ENCODE assay signal across 1 cellular context in the genomic region with DNA sequence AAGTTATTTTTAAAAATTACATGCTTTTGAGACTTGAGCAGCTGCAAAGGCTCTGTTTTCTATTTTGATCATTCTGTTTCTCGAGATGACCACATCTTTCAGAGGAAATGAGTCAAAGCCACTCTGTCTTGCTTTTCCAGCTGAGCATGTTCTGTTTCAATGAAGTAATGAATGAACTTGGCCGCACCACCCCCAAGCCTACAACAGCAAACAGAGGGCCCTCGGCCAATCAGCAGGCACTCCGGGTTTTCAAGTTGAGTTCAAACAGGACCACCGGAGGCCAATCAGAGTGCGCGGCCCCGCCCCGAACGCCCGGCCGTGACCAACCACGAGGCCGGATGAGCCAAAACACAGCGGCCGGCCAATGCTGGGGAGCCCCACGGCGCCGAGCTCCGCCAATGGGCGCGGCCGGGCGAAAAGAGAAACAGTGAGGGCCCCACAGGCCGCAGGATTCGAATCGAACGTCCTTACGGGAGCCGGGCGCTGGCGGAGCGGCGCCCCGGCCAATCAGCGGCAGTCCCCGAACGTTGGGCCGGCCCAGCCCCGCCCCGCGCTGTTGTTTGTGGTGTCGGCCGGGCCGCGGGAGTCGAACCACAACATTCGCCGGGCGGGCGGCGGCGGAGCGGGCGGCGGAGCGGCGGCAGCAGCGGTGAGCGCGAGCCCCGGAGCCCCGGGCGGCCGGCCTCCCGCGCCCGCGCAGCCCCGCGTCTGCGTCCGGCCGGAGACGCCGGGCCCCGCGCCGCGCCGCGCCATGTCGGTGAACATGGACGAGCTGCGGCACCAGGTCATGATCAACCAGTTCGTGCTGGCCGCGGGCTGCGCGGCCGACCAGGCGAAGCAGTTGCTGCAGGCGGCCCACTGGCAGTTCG.
A peak's percentile ranks its signal among the peaks of the same experiment; 100 is the strongest.
TF ChIP-seq lines count a peak whose summit lies in the region.

A gene (plus strand): TSS at position 594 of the 869 bp plus-strand sequence. CDS start 158 bp downstream, at position 752.

TF ChIP-seq in GM12878, 131 proteins besides CTCF, POLR2A, EP300 and RAD21 (continued from another document and continues in another):
- TF ChIP-seq, protein P1, sequence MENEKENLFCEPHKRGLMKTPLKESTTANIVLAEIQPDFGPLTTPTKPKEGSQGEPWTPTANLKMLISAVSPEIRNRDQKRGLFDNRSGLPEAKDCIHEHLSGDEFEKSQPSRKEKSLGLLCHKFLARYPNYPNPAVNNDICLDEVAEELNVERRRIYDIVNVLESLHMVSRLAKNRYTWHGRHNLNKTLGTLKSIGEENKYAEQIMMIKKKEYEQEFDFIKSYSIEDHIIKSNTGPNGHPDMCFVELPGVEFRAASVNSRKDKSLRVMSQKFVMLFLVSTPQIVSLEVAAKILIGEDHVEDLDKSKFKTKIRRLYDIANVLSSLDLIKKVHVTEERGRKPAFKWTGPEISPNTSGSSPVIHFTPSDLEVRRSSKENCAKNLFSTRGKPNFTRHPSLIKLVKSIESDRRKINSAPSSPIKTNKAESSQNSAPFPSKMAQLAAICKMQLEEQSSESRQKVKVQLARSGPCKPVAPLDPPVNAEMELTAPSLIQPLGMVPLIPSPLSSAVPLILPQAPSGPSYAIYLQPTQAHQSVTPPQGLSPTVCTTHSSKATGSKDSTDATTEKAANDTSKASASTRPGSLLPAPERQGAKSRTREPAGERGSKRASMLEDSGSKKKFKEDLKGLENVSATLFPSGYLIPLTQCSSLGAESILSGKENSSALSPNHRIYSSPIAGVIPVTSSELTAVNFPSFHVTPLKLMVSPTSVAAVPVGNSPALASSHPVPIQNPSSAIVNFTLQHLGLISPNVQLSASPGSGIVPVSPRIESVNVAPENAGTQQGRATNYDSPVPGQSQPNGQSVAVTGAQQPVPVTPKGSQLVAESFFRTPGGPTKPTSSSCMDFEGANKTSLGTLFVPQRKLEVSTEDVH (IDR thresholded peaks at IDR 0.05; ENCODE audit: low read depth, partially characterized antibody) = peak; percentile 64
- no peak for TF ChIP-seq MYB (IDR thresholded peaks at IDR 0.05; ENCODE audit: borderline replicate concordance, low read depth, low read length)
- no peak for TF ChIP-seq ZNF384 (IDR thresholded peaks at IDR 0.05; ENCODE audit: borderline replicate concordance, low read depth, low read length)
- no peak for TF ChIP-seq KDM1A (IDR thresholded peaks at IDR 0.05; ENCODE audit: borderline replicate concordance)
- no peak for TF ChIP-seq ZNF622 (IDR thresholded peaks at IDR 0.05)
- TF ChIP-seq POU2F2 (IDR thresholded peaks at IDR 0.05; ENCODE audit: borderline replicate concordance, low read depth, low read length) = no peak; the same call in 2 of the 3 replicates
- TF ChIP-seq, protein P2, sequence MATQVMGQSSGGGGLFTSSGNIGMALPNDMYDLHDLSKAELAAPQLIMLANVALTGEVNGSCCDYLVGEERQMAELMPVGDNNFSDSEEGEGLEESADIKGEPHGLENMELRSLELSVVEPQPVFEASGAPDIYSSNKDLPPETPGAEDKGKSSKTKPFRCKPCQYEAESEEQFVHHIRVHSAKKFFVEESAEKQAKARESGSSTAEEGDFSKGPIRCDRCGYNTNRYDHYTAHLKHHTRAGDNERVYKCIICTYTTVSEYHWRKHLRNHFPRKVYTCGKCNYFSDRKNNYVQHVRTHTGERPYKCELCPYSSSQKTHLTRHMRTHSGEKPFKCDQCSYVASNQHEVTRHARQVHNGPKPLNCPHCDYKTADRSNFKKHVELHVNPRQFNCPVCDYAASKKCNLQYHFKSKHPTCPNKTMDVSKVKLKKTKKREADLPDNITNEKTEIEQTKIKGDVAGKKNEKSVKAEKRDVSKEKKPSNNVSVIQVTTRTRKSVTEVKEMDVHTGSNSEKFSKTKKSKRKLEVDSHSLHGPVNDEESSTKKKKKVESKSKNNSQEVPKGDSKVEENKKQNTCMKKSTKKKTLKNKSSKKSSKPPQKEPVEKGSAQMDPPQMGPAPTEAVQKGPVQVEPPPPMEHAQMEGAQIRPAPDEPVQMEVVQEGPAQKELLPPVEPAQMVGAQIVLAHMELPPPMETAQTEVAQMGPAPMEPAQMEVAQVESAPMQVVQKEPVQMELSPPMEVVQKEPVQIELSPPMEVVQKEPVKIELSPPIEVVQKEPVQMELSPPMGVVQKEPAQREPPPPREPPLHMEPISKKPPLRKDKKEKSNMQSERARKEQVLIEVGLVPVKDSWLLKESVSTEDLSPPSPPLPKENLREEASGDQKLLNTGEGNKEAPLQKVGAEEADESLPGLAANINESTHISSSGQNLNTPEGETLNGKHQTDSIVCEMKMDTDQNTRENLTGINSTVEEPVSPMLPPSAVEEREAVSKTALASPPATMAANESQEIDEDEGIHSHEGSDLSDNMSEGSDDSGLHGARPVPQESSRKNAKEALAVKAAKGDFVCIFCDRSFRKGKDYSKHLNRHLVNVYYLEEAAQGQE (IDR thresholded peaks at IDR 0.05; ENCODE audit: low read depth, low read length) = no peak
- TF ChIP-seq ZBED1 (IDR thresholded peaks at IDR 0.05; ENCODE audit: borderline replicate concordance) = peak; percentile 94; the same call in 1 of the 2 replicates
- no peak for TF ChIP-seq HDAC6 (IDR thresholded peaks at IDR 0.05; ENCODE audit: unreplicated experiment)
- TF ChIP-seq NFXL1 (IDR thresholded peaks at IDR 0.05; ENCODE audit: borderline replicate concordance) = no peak
- no peak for TF ChIP-seq SUZ12 (IDR thresholded peaks at IDR 0.05; ENCODE audit: unreplicated experiment)
- TF ChIP-seq MXI1 (IDR thresholded peaks at IDR 0.05; ENCODE audit: low read depth, low read length) = peak; percentile 92
- TF ChIP-seq, protein P3, sequence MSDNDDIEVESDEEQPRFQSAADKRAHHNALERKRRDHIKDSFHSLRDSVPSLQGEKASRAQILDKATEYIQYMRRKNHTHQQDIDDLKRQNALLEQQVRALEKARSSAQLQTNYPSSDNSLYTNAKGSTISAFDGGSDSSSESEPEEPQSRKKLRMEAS (IDR thresholded peaks at IDR 0.05; ENCODE audit: low read depth, low read length) = peak; percentile 37
- TF ChIP-seq, protein P4, sequence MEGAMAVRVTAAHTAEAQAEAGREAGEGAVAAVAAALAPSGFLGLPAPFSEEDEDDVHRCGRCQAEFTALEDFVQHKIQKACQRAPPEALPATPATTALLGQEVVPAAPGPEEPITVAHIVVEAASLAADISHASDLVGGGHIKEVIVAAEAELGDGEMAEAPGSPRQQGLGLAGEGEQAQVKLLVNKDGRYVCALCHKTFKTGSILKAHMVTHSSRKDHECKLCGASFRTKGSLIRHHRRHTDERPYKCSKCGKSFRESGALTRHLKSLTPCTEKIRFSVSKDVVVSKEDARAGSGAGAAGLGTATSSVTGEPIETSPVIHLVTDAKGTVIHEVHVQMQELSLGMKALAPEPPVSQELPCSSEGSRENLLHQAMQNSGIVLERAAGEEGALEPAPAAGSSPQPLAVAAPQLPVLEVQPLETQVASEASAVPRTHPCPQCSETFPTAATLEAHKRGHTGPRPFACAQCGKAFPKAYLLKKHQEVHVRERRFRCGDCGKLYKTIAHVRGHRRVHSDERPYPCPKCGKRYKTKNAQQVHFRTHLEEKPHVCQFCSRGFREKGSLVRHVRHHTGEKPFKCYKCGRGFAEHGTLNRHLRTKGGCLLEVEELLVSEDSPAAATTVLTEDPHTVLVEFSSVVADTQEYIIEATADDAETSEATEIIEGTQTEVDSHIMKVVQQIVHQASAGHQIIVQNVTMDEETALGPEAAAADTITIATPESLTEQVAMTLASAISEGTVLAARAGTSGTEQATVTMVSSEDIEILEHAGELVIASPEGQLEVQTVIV (IDR thresholded peaks at IDR 0.05; ENCODE audit: borderline replicate concordance, partially characterized antibody) = no peak
- peak; percentile 89 for TF ChIP-seq DPF2 (IDR thresholded peaks at IDR 0.05)
- TF ChIP-seq HDAC2 (IDR thresholded peaks at IDR 0.05) = no peak
- TF ChIP-seq JUND (IDR thresholded peaks at IDR 0.05; ENCODE audit: low read depth, low read length) = peak; percentile 93
- TF ChIP-seq PML (IDR thresholded peaks at IDR 0.05; ENCODE audit: low read length) = no peak
- TF ChIP-seq, protein P5, sequence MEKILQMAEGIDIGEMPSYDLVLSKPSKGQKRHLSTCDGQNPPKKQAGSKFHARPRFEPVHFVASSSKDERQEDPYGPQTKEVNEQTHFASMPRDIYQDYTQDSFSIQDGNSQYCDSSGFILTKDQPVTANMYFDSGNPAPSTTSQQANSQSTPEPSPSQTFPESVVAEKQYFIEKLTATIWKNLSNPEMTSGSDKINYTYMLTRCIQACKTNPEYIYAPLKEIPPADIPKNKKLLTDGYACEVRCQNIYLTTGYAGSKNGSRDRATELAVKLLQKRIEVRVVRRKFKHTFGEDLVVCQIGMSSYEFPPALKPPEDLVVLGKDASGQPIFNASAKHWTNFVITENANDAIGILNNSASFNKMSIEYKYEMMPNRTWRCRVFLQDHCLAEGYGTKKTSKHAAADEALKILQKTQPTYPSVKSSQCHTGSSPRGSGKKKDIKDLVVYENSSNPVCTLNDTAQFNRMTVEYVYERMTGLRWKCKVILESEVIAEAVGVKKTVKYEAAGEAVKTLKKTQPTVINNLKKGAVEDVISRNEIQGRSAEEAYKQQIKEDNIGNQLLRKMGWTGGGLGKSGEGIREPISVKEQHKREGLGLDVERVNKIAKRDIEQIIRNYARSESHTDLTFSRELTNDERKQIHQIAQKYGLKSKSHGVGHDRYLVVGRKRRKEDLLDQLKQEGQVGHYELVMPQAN (conservative IDR thresholded peaks at IDR 0.05) = 0 out of 2 replicates have a peak, but pooled peaks have one; percentile 14
- no peak for TF ChIP-seq CBX5 (IDR thresholded peaks at IDR 0.05; ENCODE audit: low read depth)
- peak; percentile 100 for TF ChIP-seq ZNF24 (IDR thresholded peaks at IDR 0.05)
- TF ChIP-seq, protein P6, sequence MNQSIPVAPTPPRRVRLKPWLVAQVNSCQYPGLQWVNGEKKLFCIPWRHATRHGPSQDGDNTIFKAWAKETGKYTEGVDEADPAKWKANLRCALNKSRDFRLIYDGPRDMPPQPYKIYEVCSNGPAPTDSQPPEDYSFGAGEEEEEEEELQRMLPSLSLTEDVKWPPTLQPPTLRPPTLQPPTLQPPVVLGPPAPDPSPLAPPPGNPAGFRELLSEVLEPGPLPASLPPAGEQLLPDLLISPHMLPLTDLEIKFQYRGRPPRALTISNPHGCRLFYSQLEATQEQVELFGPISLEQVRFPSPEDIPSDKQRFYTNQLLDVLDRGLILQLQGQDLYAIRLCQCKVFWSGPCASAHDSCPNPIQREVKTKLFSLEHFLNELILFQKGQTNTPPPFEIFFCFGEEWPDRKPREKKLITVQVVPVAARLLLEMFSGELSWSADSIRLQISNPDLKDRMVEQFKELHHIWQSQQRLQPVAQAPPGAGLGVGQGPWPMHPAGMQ (IDR thresholded peaks at IDR 0.05; ENCODE audit: borderline replicate concordance) = no peak; the same call in 1 of the 2 replicates
- TF ChIP-seq, protein P7, sequence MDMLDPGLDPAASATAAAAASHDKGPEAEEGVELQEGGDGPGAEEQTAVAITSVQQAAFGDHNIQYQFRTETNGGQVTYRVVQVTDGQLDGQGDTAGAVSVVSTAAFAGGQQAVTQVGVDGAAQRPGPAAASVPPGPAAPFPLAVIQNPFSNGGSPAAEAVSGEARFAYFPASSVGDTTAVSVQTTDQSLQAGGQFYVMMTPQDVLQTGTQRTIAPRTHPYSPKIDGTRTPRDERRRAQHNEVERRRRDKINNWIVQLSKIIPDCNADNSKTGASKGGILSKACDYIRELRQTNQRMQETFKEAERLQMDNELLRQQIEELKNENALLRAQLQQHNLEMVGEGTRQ (IDR thresholded peaks at IDR 0.05; ENCODE audit: borderline replicate concordance, low read depth, low read length) = no peak
- TF ChIP-seq TCF12 (IDR thresholded peaks at IDR 0.05; ENCODE audit: low read depth, low read length) = peak; percentile 99
- TF ChIP-seq, protein P8, sequence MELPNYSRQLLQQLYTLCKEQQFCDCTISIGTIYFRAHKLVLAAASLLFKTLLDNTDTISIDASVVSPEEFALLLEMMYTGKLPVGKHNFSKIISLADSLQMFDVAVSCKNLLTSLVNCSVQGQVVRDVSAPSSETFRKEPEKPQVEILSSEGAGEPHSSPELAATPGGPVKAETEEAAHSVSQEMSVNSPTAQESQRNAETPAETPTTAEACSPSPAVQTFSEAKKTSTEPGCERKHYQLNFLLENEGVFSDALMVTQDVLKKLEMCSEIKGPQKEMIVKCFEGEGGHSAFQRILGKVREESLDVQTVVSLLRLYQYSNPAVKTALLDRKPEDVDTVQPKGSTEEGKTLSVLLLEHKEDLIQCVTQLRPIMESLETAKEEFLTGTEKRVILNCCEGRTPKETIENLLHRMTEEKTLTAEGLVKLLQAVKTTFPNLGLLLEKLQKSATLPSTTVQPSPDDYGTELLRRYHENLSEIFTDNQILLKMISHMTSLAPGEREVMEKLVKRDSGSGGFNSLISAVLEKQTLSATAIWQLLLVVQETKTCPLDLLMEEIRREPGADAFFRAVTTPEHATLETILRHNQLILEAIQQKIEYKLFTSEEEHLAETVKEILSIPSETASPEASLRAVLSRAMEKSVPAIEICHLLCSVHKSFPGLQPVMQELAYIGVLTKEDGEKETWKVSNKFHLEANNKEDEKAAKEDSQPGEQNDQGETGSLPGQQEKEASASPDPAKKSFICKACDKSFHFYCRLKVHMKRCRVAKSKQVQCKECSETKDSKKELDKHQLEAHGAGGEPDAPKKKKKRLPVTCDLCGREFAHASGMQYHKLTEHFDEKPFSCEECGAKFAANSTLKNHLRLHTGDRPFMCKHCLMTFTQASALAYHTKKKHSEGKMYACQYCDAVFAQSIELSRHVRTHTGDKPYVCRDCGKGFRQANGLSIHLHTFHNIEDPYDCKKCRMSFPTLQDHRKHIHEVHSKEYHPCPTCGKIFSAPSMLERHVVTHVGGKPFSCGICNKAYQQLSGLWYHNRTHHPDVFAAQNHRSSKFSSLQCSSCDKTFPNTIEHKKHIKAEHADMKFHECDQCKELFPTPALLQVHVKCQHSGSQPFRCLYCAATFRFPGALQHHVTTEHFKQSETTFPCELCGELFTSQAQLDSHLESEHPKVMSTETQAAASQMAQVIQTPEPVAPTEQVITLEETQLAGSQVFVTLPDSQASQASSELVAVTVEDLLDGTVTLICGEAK (IDR thresholded peaks at IDR 0.05; ENCODE audit: borderline replicate concordance) = no peak
- no peak for TF ChIP-seq NR2C1 (IDR thresholded peaks at IDR 0.05)
- TF ChIP-seq, protein P9, sequence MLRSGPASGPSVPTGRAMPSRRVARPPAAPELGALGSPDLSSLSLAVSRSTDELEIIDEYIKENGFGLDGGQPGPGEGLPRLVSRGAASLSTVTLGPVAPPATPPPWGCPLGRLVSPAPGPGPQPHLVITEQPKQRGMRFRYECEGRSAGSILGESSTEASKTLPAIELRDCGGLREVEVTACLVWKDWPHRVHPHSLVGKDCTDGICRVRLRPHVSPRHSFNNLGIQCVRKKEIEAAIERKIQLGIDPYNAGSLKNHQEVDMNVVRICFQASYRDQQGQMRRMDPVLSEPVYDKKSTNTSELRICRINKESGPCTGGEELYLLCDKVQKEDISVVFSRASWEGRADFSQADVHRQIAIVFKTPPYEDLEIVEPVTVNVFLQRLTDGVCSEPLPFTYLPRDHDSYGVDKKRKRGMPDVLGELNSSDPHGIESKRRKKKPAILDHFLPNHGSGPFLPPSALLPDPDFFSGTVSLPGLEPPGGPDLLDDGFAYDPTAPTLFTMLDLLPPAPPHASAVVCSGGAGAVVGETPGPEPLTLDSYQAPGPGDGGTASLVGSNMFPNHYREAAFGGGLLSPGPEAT (IDR thresholded peaks at IDR 0.05; ENCODE audit: low read depth) = peak; percentile 66; the same call in 1 of the 2 replicates
- TF ChIP-seq HCFC1 (IDR thresholded peaks at IDR 0.05; ENCODE audit: low read length) = 0 out of 2 replicates have a peak, but pooled peaks have one; percentile 16
- no peak for TF ChIP-seq BRCA1 (IDR thresholded peaks at IDR 0.05; ENCODE audit: low read depth, low read length)
- peak; percentile 16; the same call in 1 of the 2 replicates for TF ChIP-seq SPI1 (IDR thresholded peaks at IDR 0.05; ENCODE audit: borderline replicate concordance, insufficient read depth, low read depth, low read length)
- TF ChIP-seq CREB1 (IDR thresholded peaks at IDR 0.05; ENCODE audit: low read depth) = no peak
- no peak for TF ChIP-seq MTA3 (IDR thresholded peaks at IDR 0.05; ENCODE audit: borderline replicate concordance, low read length)
- TF ChIP-seq NFYA (IDR thresholded peaks at IDR 0.05; ENCODE audit: borderline replicate concordance, low read depth, low read length) = peak; percentile 42
- TF ChIP-seq SP1 (IDR thresholded peaks at IDR 0.05; ENCODE audit: low read depth, low read length) = peak; percentile 97
- no peak for TF ChIP-seq ESRRA (IDR thresholded peaks at IDR 0.05; ENCODE audit: low read length)
